In genomic region chrX:115534383-115534782, GRCh38 we compare ENCODE assay signal across 1 cellular context.
A peak's percentile ranks its signal among the peaks of the same experiment; 100 is the strongest.
TF ChIP-seq lines count a peak whose summit lies in the region.

No MANE protein-coding gene starts in this region.

TF ChIP-seq in HEK293, 187 proteins besides CTCF, POLR2A, EP300 and RAD21 (continued from another document and continues in another):
- TF ChIP-seq ZNF571 (tag by site-specific recombination; IDR thresholded peaks at IDR 0.05) = no peak
- peak; percentile 83; the same call in 1 of the 2 replicates for TF ChIP-seq ZNF202 (tag by site-specific recombination; IDR thresholded peaks at IDR 0.05; ENCODE audit: borderline replicate concordance)
- TF ChIP-seq ZNF830 (tag by site-specific recombination; IDR thresholded peaks at IDR 0.05; ENCODE audit: low read depth) = no peak
- peak; percentile 87 for TF ChIP-seq ZNF555 (tag by site-specific recombination; conservative IDR thresholded peaks at IDR 0.05)
- no peak for TF ChIP-seq ZNF785 (tag by site-specific recombination; IDR thresholded peaks at IDR 0.05)
- peak; percentile 41; the same call in 1 of the 2 replicates for TF ChIP-seq ZFP3 (tag by site-specific recombination; IDR thresholded peaks at IDR 0.05; ENCODE audit: low read depth)
- TF ChIP-seq ZNF148 (tag by site-specific recombination; IDR thresholded peaks at IDR 0.05; ENCODE audit: borderline replicate concordance) = no peak
- TF ChIP-seq ZNF138 (tag by site-specific recombination; IDR thresholded peaks at IDR 0.05; ENCODE audit: borderline replicate concordance) = no peak
- TF ChIP-seq ZBTB20 (tag by site-specific recombination; IDR thresholded peaks at IDR 0.05) = no peak
- peak; percentile 42; the same call in 1 of the 2 replicates for TF ChIP-seq ZNF341 (tag by site-specific recombination; IDR thresholded peaks at IDR 0.05; ENCODE audit: low read depth)
- TF ChIP-seq ZNF510 (tag by site-specific recombination; IDR thresholded peaks at IDR 0.05; ENCODE audit: insufficient replicate concordance) = peak; percentile 74
- TF ChIP-seq ZNF704 (tag by site-specific recombination; IDR thresholded peaks at IDR 0.05) = no peak
- no peak for TF ChIP-seq ZNF10 (tag by site-specific recombination; IDR thresholded peaks at IDR 0.05)
- no peak for TF ChIP-seq MYNN (tag by site-specific recombination; IDR thresholded peaks at IDR 0.05; ENCODE audit: borderline replicate concordance)
- no peak for TF ChIP-seq ZSCAN30 (tag by site-specific recombination; IDR thresholded peaks at IDR 0.05)
- peak; percentile 49 for TF ChIP-seq ZNF654 (tag by site-specific recombination; IDR thresholded peaks at IDR 0.05; ENCODE audit: low read depth)
- TF ChIP-seq ZSCAN18 (tag by site-specific recombination; IDR thresholded peaks at IDR 0.05) = no peak
- TF ChIP-seq ZBTB11 (tag by site-specific recombination; conservative IDR thresholded peaks at IDR 0.05; ENCODE audit: low read depth) = peak; percentile 78
- TF ChIP-seq ZNF777 (tag by site-specific recombination; IDR thresholded peaks at IDR 0.05; ENCODE audit: borderline replicate concordance) = no peak
- TF ChIP-seq ZBTB21 (tag by site-specific recombination; IDR thresholded peaks at IDR 0.05) = peak; percentile 43; the same call in 1 of the 2 replicates
- 0 out of 2 replicates have a peak, but pooled peaks have one; percentile 32 for TF ChIP-seq ZNF223 (tag by site-specific recombination; IDR thresholded peaks at IDR 0.05)
- TF ChIP-seq ZNF140 (tag by site-specific recombination; IDR thresholded peaks at IDR 0.05) = peak; percentile 93
- TF ChIP-seq BCL6B (tag by site-specific recombination; IDR thresholded peaks at IDR 0.05) = no peak
- TF ChIP-seq ZSCAN16 (tag by site-specific recombination; IDR thresholded peaks at IDR 0.05) = no peak
- no peak for TF ChIP-seq ZNF280C (tag by site-specific recombination; IDR thresholded peaks at IDR 0.05)
- no peak for TF ChIP-seq ZNF350 (tag by site-specific recombination; IDR thresholded peaks at IDR 0.05)
- no peak for TF ChIP-seq ZNF544 (tag by site-specific recombination; IDR thresholded peaks at IDR 0.05)
- no peak for TF ChIP-seq SCRT2 (tag by site-specific recombination; IDR thresholded peaks at IDR 0.05)
- no peak for TF ChIP-seq ZNF76 (tag by site-specific recombination; IDR thresholded peaks at IDR 0.05; ENCODE audit: borderline replicate concordance, low read depth)
- peak; percentile 87 for TF ChIP-seq ZNF426 (tag by site-specific recombination; IDR thresholded peaks at IDR 0.05)
- TF ChIP-seq ZNF488 (tag by site-specific recombination; IDR thresholded peaks at IDR 0.05) = no peak
- peak; percentile 34; the same call in 1 of the 2 replicates for TF ChIP-seq OVOL3 (tag by site-specific recombination; IDR thresholded peaks at IDR 0.05)
- TF ChIP-seq ZNF776 (tag by site-specific recombination; IDR thresholded peaks at IDR 0.05; ENCODE audit: borderline replicate concordance) = no peak
- peak; percentile 57 for TF ChIP-seq ZNF529 (tag by site-specific recombination; IDR thresholded peaks at IDR 0.05; ENCODE audit: insufficient replicate concordance)
- TF ChIP-seq ZBTB17 (tag by site-specific recombination; IDR thresholded peaks at IDR 0.05) = no peak
- 0 out of 2 replicates have a peak, but pooled peaks have one; percentile 38 for TF ChIP-seq ZNF530 (tag by site-specific recombination; IDR thresholded peaks at IDR 0.05; ENCODE audit: low read depth)
- TF ChIP-seq MEIS1 (CRISPR knock-in tag; IDR thresholded peaks at IDR 0.05; ENCODE audit: borderline replicate concordance) = no peak
- TF ChIP-seq INSM2 (tag by site-specific recombination; IDR thresholded peaks at IDR 0.05) = no peak
- TF ChIP-seq PRDM2 (tag by site-specific recombination; IDR thresholded peaks at IDR 0.05; ENCODE audit: borderline replicate concordance) = no peak
